In genomic region chr15:63517614-63518013, GRCh38 we compare ENCODE assay signal across 9 cellular contexts. TPM values are rescaled to one million over a fixed set of nuclear protein-coding genes. Genes with fewer than 3 reads are reported as not detected.
DNase-seq lines count a peak whose midpoint lies in the region; ATAC-seq, FAIRE-seq and TF ChIP-seq lines count a peak whose summit lies in the region.
"Had no signal": no experiment of that assay in that cellular context is flagged by ENCODE, and none has a peak within 500 bp of the region (broad histone marks: within the 10 kb centered on the region; RNA-seq: fewer than 3 reads in every experiment).

No MANE protein-coding gene starts in this region.

- H3K79me2 ChIP-seq in keratinocyte (ENCODE audit: control insufficient read depth, insufficient read depth, low read length): peaks cover 87% of the 10 kb centered on the region

- no peaks in the 10 kb centered on the region for H4K20me1 ChIP-seq in keratinocyte (ENCODE audit: control insufficient read depth, extremely low read depth, insufficient read depth, low read length)

- no peaks in the 10 kb centered on the region for H3K27me3 ChIP-seq in keratinocyte (ENCODE audit: control insufficient read depth, extremely low read depth, insufficient read depth, low read length)
- H3K27me3 ChIP-seq in transverse colon: no peaks in the 10 kb centered on the region
- H3K27me3 ChIP-seq in gastroesophageal sphincter: no peaks in the 10 kb centered on the region

- H3K27ac Mint-ChIP-seq in activated T-cell treated with anti-CD3 and anti-CD28 coated beads, Interleukin-2, amount 50 U/mL, for 72 hours: peak overlapping the region; percentile 86
- peak overlapping the region; percentile 54 for H3K27ac Mint-ChIP-seq in activated CD8-positive, alpha-beta T cell treated with anti-CD3 and anti-CD28 coated beads, Interleukin-2, amount 10 ng/mL, durations not matched to agents 7 days and 5 days

- H2AFZ ChIP-seq in keratinocyte (ENCODE audit: control insufficient read depth, low read length): no peak overlapping the region

- H3K27me3 Mint-ChIP-seq in activated T-cell treated with anti-CD3 and anti-CD28 coated beads, Interleukin-2, amount 50 U/mL, for 72 hours (ENCODE audit: low read depth): no peaks in the 10 kb centered on the region
- no peaks in the 10 kb centered on the region for H3K27me3 Mint-ChIP-seq in activated CD8-positive, alpha-beta T cell treated with anti-CD3 and anti-CD28 coated beads, Interleukin-2, amount 10 ng/mL, durations not matched to agents 7 days and 5 days (ENCODE audit: low read depth)

- H3K9me3 ChIP-seq in keratinocyte (ENCODE audit: control insufficient read depth, low read depth, low read length): no peaks in the 10 kb centered on the region
- H3K9me3 ChIP-seq in transverse colon: no peaks in the 10 kb centered on the region
- H3K9me3 ChIP-seq in gastroesophageal sphincter: no peaks in the 10 kb centered on the region

- peak overlapping the region; percentile 54 for H3K4me2 ChIP-seq in keratinocyte (ENCODE audit: control insufficient read depth, extremely low read depth, insufficient read depth, low read depth, low read length)

- peak; percentile 84 for FAIRE-seq in keratinocyte (lab: Jason Lieb, UNC)

- peaks cover 57% of the 10 kb centered on the region for H3K4me1 ChIP-seq in keratinocyte (ENCODE audit: control insufficient read depth, extremely low read depth, insufficient read depth, low read length)
- H3K4me1 ChIP-seq in transverse colon: peaks cover 38 to 94% (median 68%) of the 10 kb centered on the region in 4 donors
- peaks cover 16 to 96% (median 22%) of the 10 kb centered on the region in 3 donors for H3K4me1 ChIP-seq in gastroesophageal sphincter

- dilution Hi-C loops in keratinocyte (cut with MboI; ENCODE audit: extremely low pct_ligation_motif_present, low sequenced_read_pairs): no loop called here

- POLR2A ChIA-PET in activated CD8-positive, alpha-beta T cell treated with anti-CD3 and anti-CD28 coated beads, Interleukin-2, amount 10 ng/mL, durations not matched to agents 7 days and 5 days (lab: Charles Lee): interaction anchor here (0.9 to 1.9 kb wide), 2 partner anchors 12 to 27 kb away, joined by 3 to 9 read pairs; partner anchors contain the start of gene USP3

- H3K36me3 ChIP-seq in keratinocyte (ENCODE audit: control insufficient read depth in 2 of 2, extremely low read depth in 1 of 2, insufficient read depth in 2 of 2, low read length in 2 of 2) (no peaks in the 10 kb centered on the region), transverse colon (no peaks in the 10 kb centered on the region), gastroesophageal sphincter (no peaks in the 10 kb centered on the region)

- H3K9me1 ChIP-seq in keratinocyte (ENCODE audit: control insufficient read depth, extremely low read depth, insufficient read depth, low read length): no peaks in the 10 kb centered on the region

- WGBS in transverse colon (ENCODE audit: low coverage in 1 of 2), 2 donors: 61% methylated on average over 1 of the region's 1 CpG; no CpG with 5 or more reads in 1 of the 2 donors
- WGBS in gastroesophageal sphincter (ENCODE audit: low coverage in 1 of 2), 2 donors: 88% methylated on average over 1 of the region's 1 CpG; no CpG with 5 or more reads in 1 of the 2 donors

- no peaks in the 10 kb centered on the region for H3K9me3 Mint-ChIP-seq in activated T-cell treated with anti-CD3 and anti-CD28 coated beads, Interleukin-2, amount 50 U/mL, for 72 hours
- H3K9me3 Mint-ChIP-seq in activated CD8-positive, alpha-beta T cell treated with anti-CD3 and anti-CD28 coated beads, Interleukin-2, amount 10 ng/mL, durations not matched to agents 7 days and 5 days (ENCODE audit: insufficient read depth): no peaks in the 10 kb centered on the region

- peaks cover 96% of the 10 kb centered on the region for H3K4me1 Mint-ChIP-seq in activated T-cell treated with anti-CD3 and anti-CD28 coated beads, Interleukin-2, amount 50 U/mL, for 72 hours (ENCODE audit: low read depth)
- H3K4me1 Mint-ChIP-seq in activated CD8-positive, alpha-beta T cell treated with anti-CD3 and anti-CD28 coated beads, Interleukin-2, amount 10 ng/mL, durations not matched to agents 7 days and 5 days (ENCODE audit: low read depth): peaks cover 48% of the 10 kb centered on the region

- H3K4me3 ChIP-seq in keratinocyte (ENCODE audit: control insufficient read depth in 2 of 3, extremely low read depth in 1 of 3, insufficient read depth in 2 of 3, low read depth in 1 of 3, low read length in 3 of 3) (no peak overlapping the region), transverse colon (no peak overlapping the region), gastroesophageal sphincter (no peak overlapping the region)

- H3K27ac ChIP-seq in keratinocyte (ENCODE audit: control insufficient read depth, insufficient read depth, low read length) (peak overlapping the region; percentile 43), transverse colon (peak overlapping the region in 2 of 4 donors; percentile 40 to 48), gastroesophageal sphincter (no peak overlapping the region)

- TF ChIP-seq EP300 in transverse colon (IDR thresholded peaks at IDR 0.05; ENCODE audit: low read depth) (no peak), gastroesophageal sphincter (IDR thresholded peaks at IDR 0.05) (no peak)

- in situ Hi-C loops in transverse colon (cut with MboI; ENCODE audit: low pct_ligation_motif_present in 1 of 4, low pct_unique_long_range_greater_than_20kb in 1 of 4, low sequenced_read_pairs in 3 of 4): no loop called here

- intact Hi-C loops in transverse colon (cut with DNase I; ENCODE audit: low total_unique reads): no loop called here

- CTCF ChIA-PET in activated CD8-positive, alpha-beta T cell treated with anti-CD3 and anti-CD28 coated beads, Interleukin-2, amount 10 ng/mL, durations not matched to agents 7 days and 5 days (lab: Charles Lee): interaction anchor here (0.7 to 1.8 kb wide), 5 partner anchors 12 to 51 kb away, joined by 3 to 10 read pairs (median 3); no protein-coding TSS in a partner anchor

- TF ChIP-seq CTCF in keratinocyte (optimal IDR thresholded peaks at IDR 0.05 in 1 of 3, IDR thresholded peaks at IDR 0.05 in 1 of 3, conservative IDR thresholded peaks at IDR 0.05 in 1 of 3; ENCODE audit: extremely low read depth in 1 of 3, insufficient read depth in 2 of 3, low read length in 3 of 3) (no peak), transverse colon (IDR thresholded peaks at IDR 0.05) (no peak), gastroesophageal sphincter (IDR thresholded peaks at IDR 0.05) (no peak)

- no peaks in the 10 kb centered on the region for H3K36me3 Mint-ChIP-seq in activated T-cell treated with anti-CD3 and anti-CD28 coated beads, Interleukin-2, amount 50 U/mL, for 72 hours (ENCODE audit: insufficient read depth in 2 of 2)
- H3K36me3 Mint-ChIP-seq in activated CD8-positive, alpha-beta T cell treated with anti-CD3 and anti-CD28 coated beads, Interleukin-2, amount 10 ng/mL, durations not matched to agents 7 days and 5 days (ENCODE audit: low read depth): peaks cover 2% of the 10 kb centered on the region

- H3K4me3 Mint-ChIP-seq in activated T-cell treated with anti-CD3 and anti-CD28 coated beads, Interleukin-2, amount 50 U/mL, for 72 hours: peak overlapping the region; percentile 37 to 61
- H3K4me3 Mint-ChIP-seq in activated CD8-positive, alpha-beta T cell treated with anti-CD3 and anti-CD28 coated beads, Interleukin-2, amount 10 ng/mL, durations not matched to agents 7 days and 5 days: no peak overlapping the region

- no peak for DNase-seq in activated T-cell treated with anti-CD3 and anti-CD28 coated beads, Interleukin-2, amount 50 U/mL, for 72 hours
- no peak for DNase-seq in activated T-cell treated with anti-CD3 and anti-CD28 coated beads for 4 hours
- no peak for DNase-seq in activated CD8-positive, alpha-beta T cell treated with anti-CD3 and anti-CD28 coated beads, Interleukin-2, amount 10 ng/mL, durations not matched to agents 7 days and 5 days
- DNase-seq in keratinocyte (ENCODE audit: low read depth, low spot score): no peak
- peak; percentile 26 for DNase-seq in transverse colon
- DNase-seq in OCI-M2 (lab: John Stamatoyannopoulos, UW; ENCODE audit: unreplicated experiment): no peak
- no peak for DNase-seq in HuH-7.5 (ENCODE audit: low spot score)
- DNase-seq: aorta had no signal

- H3K9ac ChIP-seq in keratinocyte (ENCODE audit: control insufficient read depth, extremely low read depth, insufficient read depth, low read length): peak overlapping the region; percentile 14

- peak; percentile 34 to 58 for ATAC-seq in activated T-cell treated with anti-CD3 and anti-CD28 coated beads, Interleukin-2, amount 50 U/mL, for 72 hours (replicated peaks in 1 of 2)
- peak; percentile 53 for ATAC-seq in activated CD8-positive, alpha-beta T cell treated with anti-CD3 and anti-CD28 coated beads, Interleukin-2, amount 10 ng/mL, durations not matched to agents 7 days and 5 days
- no peak for ATAC-seq in gastroesophageal sphincter

- no peak for TF ChIP-seq POLR2A in transverse colon (IDR thresholded peaks at IDR 0.05)
- TF ChIP-seq POLR2A in gastroesophageal sphincter (IDR thresholded peaks at IDR 0.05): no peak

RNA-seq across cellular contexts. Expression of gene USP3, which starts 13.2 kb away (rescaled TPM):
- total RNA-seq in activated T-cell treated with anti-CD3 and anti-CD28 coated beads, Interleukin-2, amount 50 U/mL, for 72 hours: 10 to 100 TPM; 66.5 to 78.0 TPM
- total RNA-seq in activated CD8-positive, alpha-beta T cell treated with anti-CD3 and anti-CD28 coated beads, Interleukin-2, amount 10 ng/mL, durations not matched to agents 7 days and 5 days: 10 to 100 TPM; 48.3 to 49.1 TPM
- 8.3 to 19.9 TPM (median 16.2 TPM) in 3 replicates for polyA plus RNA-seq in keratinocyte
- 57.4 TPM for polyA plus RNA-seq in keratinocyte (2011; ENCODE audit: low read depth)
- 10.6 and 17.3 TPM in 2 replicates for polyA plus RNA-seq in keratinocyte (2011; cell fraction: cytosol; rRNA removed)
- polyA plus RNA-seq in keratinocyte (2011; cell fraction: nucleus; rRNA removed): 29.1 and 32.3 TPM in 2 replicates
- 18.0 and 25.1 TPM in 2 replicates for polyA plus RNA-seq in keratinocyte (2012; ENCODE audit: low replicate concordance)
- 12.1 to 23.0 TPM (median 19.0 TPM) in 3 replicates for polyA minus RNA-seq in keratinocyte
- 6.3 TPM for polyA minus RNA-seq in keratinocyte (2011; cell fraction: cytosol; rRNA and poly(A)+ RNA removed)
- 20.5 and 31.2 TPM in 2 replicates for polyA minus RNA-seq in keratinocyte (2011; cell fraction: nucleus; rRNA and poly(A)+ RNA removed)
- total RNA-seq in transverse colon (10 to 100 TPM; 56.1 to 93.0 (median 73.7) TPM), gastroesophageal sphincter (10 to 100 TPM; 36.6 to 50.3 (median 45.5) TPM)
